2 cellular contexts compared by ENCODE assay signal in the genomic region with DNA sequence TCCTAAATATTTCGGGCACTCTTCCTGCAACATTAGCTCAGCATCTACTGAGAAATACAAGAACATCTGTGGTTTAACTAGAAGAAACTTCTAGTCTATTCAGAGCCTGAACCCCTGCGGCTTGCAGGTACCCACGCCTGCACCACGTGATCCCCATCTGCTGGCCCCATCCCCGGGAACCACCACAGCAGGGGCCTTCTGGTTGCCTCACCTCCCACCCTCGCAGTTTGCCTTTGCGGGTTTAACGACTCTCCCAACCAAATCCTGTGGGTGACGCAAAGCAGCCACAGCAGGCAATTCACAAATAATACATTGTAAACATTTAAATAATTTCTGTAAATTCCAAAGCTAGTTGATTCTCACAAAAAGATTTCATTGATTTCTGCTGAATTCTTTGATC.
A peak's percentile ranks its signal among the peaks of the same experiment; 100 is the strongest.
TF ChIP-seq lines count a peak whose summit lies in the region.

No MANE protein-coding gene starts in this region.

TF ChIP-seq in GM23338, 12 proteins besides CTCF, POLR2A, EP300 and RAD21 (continued from another document):
- TF ChIP-seq REST (IDR thresholded peaks at IDR 0.05; ENCODE audit: unreplicated experiment) (no peak), NANOG (IDR thresholded peaks at IDR 0.05; ENCODE audit: borderline replicate concordance) (no peak), ZNF462 (CRISPR knock-in tag; IDR thresholded peaks at IDR 0.05) (no peak), ZNF114 (CRISPR knock-in tag; IDR thresholded peaks at IDR 0.05) (no peak), CREB1 (CRISPR knock-in tag; IDR thresholded peaks at IDR 0.05; ENCODE audit: low read depth) (no peak), ZNF331 (CRISPR knock-in tag; IDR thresholded peaks at IDR 0.05; ENCODE audit: low read depth) (no peak), ETS1 (IDR thresholded peaks at IDR 0.05) (no peak), EZH2phosphoT487 (IDR thresholded peaks at IDR 0.05; ENCODE audit: unreplicated experiment) (no peak), POLR2AphosphoS5 (IDR thresholded peaks at IDR 0.05; ENCODE audit: low read depth) (no peak)

TF ChIP-seq in WTC11, 78 proteins besides CTCF, POLR2A, EP300 and RAD21 (continued from another document):
- TF ChIP-seq IRF2 (CRISPR knock-in tag; IDR thresholded peaks at IDR 0.05; ENCODE audit: borderline replicate concordance, low read depth) (no peak), ZNF423 (CRISPR knock-in tag; IDR thresholded peaks at IDR 0.05) (peak; percentile 55; the same call in 1 of the 2 replicates)
- TF ChIP-seq, protein P1, sequence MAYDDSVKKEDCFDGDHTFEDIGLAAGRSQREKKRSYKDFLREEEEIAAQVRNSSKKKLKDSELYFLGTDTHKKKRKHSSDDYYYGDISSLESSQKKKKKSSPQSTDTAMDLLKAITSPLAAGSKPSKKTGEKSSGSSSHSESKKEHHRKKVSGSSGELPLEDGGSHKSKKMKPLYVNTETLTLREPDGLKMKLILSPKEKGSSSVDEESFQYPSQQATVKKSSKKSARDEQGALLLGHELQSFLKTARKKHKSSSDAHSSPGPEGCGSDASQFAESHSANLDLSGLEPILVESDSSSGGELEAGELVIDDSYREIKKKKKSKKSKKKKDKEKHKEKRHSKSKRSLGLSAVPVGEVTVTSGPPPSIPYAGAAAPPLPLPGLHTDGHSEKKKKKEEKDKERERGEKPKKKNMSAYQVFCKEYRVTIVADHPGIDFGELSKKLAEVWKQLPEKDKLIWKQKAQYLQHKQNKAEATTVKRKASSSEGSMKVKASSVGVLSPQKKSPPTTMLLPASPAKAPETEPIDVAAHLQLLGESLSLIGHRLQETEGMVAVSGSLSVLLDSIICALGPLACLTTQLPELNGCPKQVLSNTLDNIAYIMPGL (CRISPR knock-in tag; IDR thresholded peaks at IDR 0.05): no peak
- TF ChIP-seq, protein P2, sequence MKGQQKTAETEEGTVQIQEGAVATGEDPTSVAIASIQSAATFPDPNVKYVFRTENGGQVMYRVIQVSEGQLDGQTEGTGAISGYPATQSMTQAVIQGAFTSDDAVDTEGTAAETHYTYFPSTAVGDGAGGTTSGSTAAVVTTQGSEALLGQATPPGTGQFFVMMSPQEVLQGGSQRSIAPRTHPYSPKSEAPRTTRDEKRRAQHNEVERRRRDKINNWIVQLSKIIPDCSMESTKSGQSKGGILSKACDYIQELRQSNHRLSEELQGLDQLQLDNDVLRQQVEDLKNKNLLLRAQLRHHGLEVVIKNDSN (CRISPR knock-in tag; IDR thresholded peaks at IDR 0.05): peak; percentile 78
